Comparison of ENCODE assay signal across 8 cellular contexts in the genomic region with DNA sequence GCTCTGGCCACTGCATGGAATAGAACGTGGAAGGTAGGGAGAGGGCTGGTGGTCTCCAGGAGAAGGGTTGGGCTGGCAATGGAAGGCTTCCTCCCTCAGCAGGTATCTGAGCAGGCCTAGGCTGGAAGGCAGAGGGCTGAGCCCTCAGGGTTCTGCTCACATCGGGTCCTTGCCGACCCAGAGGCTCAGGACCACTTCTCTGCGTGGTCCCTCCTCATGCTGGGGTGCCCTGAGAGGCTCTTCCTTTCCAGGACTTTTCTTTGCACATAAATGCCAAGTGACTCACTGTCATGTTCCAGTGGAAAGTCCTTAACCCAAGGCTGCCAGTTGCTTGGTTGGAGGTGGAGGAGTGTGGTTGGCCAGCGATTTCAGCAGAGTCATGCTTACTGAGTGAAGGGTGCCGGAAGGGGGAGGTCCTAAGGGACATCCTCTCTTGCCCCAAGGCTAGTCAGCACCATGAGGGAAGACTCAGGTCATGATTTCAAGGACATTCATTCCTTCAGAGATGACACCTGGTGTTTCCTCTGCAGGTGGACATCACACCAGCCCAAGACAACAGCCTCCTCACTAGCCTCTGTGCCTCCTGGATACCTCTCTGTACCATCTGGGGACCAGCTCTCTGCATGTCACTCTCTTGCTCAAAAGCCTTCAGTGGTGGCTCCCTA. TPM values are rescaled to one million over a fixed set of nuclear protein-coding genes. Genes with fewer than 3 reads are reported as not detected.
DNase-seq lines count a peak whose midpoint lies in the region; ATAC-seq and TF ChIP-seq lines count a peak whose summit lies in the region.

No MANE protein-coding gene starts in this region.

- H3K4me1 ChIP-seq in A673 (ENCODE audit: insufficient read depth, low read length, poor library complexity, severe bottlenecking) (peaks cover under 1% of the 10 kb centered on the region), RWPE2 (ENCODE audit: insufficient read depth, poor library complexity, severe bottlenecking) (peaks cover 26% of the 10 kb centered on the region)

- no TSS peak for BruUV-seq in A673 (replicated peaks; lab: Mats Ljungman, UMichigan)

- peaks cover 7% of the 10 kb centered on the region for H3K36me3 Mint-ChIP-seq in type B pancreatic cell

- H3K9me3 Mint-ChIP-seq in type B pancreatic cell = no peaks in the 10 kb centered on the region

- H3K9me3 ChIP-seq in A673 (ENCODE audit: low read depth, low read length, poor library complexity, severe bottlenecking) (no peaks in the 10 kb centered on the region), RWPE2 (ENCODE audit: severe bottlenecking) (no peaks in the 10 kb centered on the region)

- no peak overlapping the region for H3K4me3 Mint-ChIP-seq in type B pancreatic cell

- no peaks in the 10 kb centered on the region for H3K27me3 Mint-ChIP-seq in type B pancreatic cell

- ATAC-seq in GM21423 (IDR thresholded peaks at IDR 0.05; ENCODE audit: unreplicated experiment) (peak; percentile 66), RWPE2 (ENCODE audit: low read depth) (peak; percentile 49), sciatic nerve (peak; percentile 45), HG03045 (IDR thresholded peaks at IDR 0.05; ENCODE audit: unreplicated experiment) (no peak)

- H3K27ac Mint-ChIP-seq in type B pancreatic cell = no peak overlapping the region

- POLR2A ChIA-PET in A673 (lab: Charles Lee; ENCODE audit: low non-redundant PET) = no interaction called here

- H3K27ac ChIP-seq in A673 (ENCODE audit: low read depth, low read length, poor library complexity, severe bottlenecking) = no peak overlapping the region
- no peak overlapping the region for H3K27ac ChIP-seq in RWPE2 (ENCODE audit: poor library complexity, severe bottlenecking)

- peak; percentile 38 for DNase-seq in A673 (ENCODE audit: low spot score)
- no peak for DNase-seq in RWPE2 (ENCODE audit: low spot score)
- peak; percentile 88 for DNase-seq in epithelial cell of proximal tubule (ENCODE audit: low read depth)
- DNase-seq in sciatic nerve (ENCODE audit: low spot score) = no peak
- no peak for DNase-seq in type B pancreatic cell (ENCODE audit: extremely low spot score, unreplicated experiment)
- no peak for DNase-seq in GM10266 (ENCODE audit: extremely low spot score)

- peaks cover 16% of the 10 kb centered on the region for H3K4me1 Mint-ChIP-seq in type B pancreatic cell (ENCODE audit: unreplicated experiment)

- intact Hi-C loops in A673 (cut with micrococcal nuclease; ENCODE audit: unreplicated experiment) (no loop called here), sciatic nerve (cut with DNase I) (no loop called here)

- H3K4me3 ChIP-seq in A673 (ENCODE audit: low read depth, low read length, poor library complexity, severe bottlenecking) (no peak overlapping the region), RWPE2 (ENCODE audit: severe bottlenecking) (no peak overlapping the region), epithelial cell of proximal tubule (ENCODE audit: low read depth, low read length) (no peak overlapping the region)

- H3K27me3 ChIP-seq in A673 (replicated peaks; ENCODE audit: insufficient read depth, low read depth, low read length, poor library complexity) = no peaks in the 10 kb centered on the region
- no peaks in the 10 kb centered on the region for H3K27me3 ChIP-seq in RWPE2 (ENCODE audit: insufficient read depth, poor library complexity, severe bottlenecking)

- TF ChIP-seq CTCF in A673 (conservative IDR thresholded peaks at IDR 0.05; ENCODE audit: low read depth, low read length) (no peak), RWPE2 (IDR thresholded peaks at IDR 0.05; ENCODE audit: poor library complexity, severe bottlenecking) (no peak), epithelial cell of proximal tubule (conservative IDR thresholded peaks at IDR 0.05; ENCODE audit: low read depth, low read length) (no peak), type B pancreatic cell (conservative IDR thresholded peaks at IDR 0.05) (no peak), GM10266 (IDR thresholded peaks at IDR 0.05; ENCODE audit: control insufficient read depth, insufficient read depth, low read depth, missing control alignments) (no peak)

- no peaks in the 10 kb centered on the region for H3K36me3 ChIP-seq in A673 (ENCODE audit: insufficient read depth, low read length, poor library complexity, severe bottlenecking)
- no peaks in the 10 kb centered on the region for H3K36me3 ChIP-seq in RWPE2 (ENCODE audit: low read depth)

- CTCF ChIA-PET in A673 (lab: Charles Lee) = no interaction called here

RNA-seq across cellular contexts. Expression of a gene that starts 8.2 kb away (rescaled TPM):
- total RNA-seq in A673 (2021) (48.8 and 55.1 TPM in 2 replicates), epithelial cell of proximal tubule (24.2 and 27.9 TPM in 2 replicates), sciatic nerve (37.5 TPM), type B pancreatic cell (ENCODE audit: low replicate concordance) (24.5 and 30.3 TPM in 2 replicates)

Comparison
In these comparisons a context has a peak if more than half of its experiments do, and no peak if none do; other contexts are left out.
1. DNase-seq: peak in A673 (single experiment) and epithelial cell of proximal tubule (single experiment); none in RWPE2 (single experiment), sciatic nerve (single experiment), type B pancreatic cell (single experiment) and GM10266 (single experiment).